In genomic region chr10:63795461-63795860, GRCh38 we compare ENCODE assay signal across 34 cellular contexts.
"Had no signal": no experiment of that assay in that cellular context is flagged by ENCODE, and none has a peak within 500 bp of the region (broad histone marks: within the 10 kb centered on the region; RNA-seq: fewer than 3 reads in every experiment).

No MANE protein-coding gene starts in this region.

- H3K27me3 Mint-ChIP-seq: activated naive CD4-positive, alpha-beta T cell treated with anti-CD3 and anti-CD28 coated beads, Interleukin-2, amount 10 ng/mL, durations not matched to agents 7 days and 5 days; activated naive CD4-positive, alpha-beta T cell treated with anti-CD3 and anti-CD28 coated beads, Interleukin-2, amount 50 U/mL, for 24 hours had no signal

- H3K9me3 Mint-ChIP-seq: activated CD4-positive, alpha-beta memory T cell treated with anti-CD3 and anti-CD28 coated beads, Interleukin-2, amount 10 ng/mL, durations not matched to agents 7 days and 5 days; activated CD4-positive, alpha-beta T cell treated with anti-CD3 and anti-CD28 coated beads, Interleukin-2, amount 10 ng/mL, durations not matched to agents 24 days and 14 days; activated naive CD4-positive, alpha-beta T cell treated with anti-CD3 and anti-CD28 coated beads, Interleukin-2, amount 10 ng/mL, durations not matched to agents 7 days and 5 days; activated naive CD8-positive, alpha-beta T cell treated with anti-CD3 and anti-CD28 coated beads, Interleukin-2, amount 10 ng/mL, durations not matched to agents 7 days and 5 days; activated naive CD8-positive, alpha-beta T cell treated with anti-CD3 and anti-CD28 coated beads, Interleukin-2, amount 50 U/mL, for 24 hours; activated T-helper 2 cell treated with anti-CD3 and anti-CD28 coated beads, Interferon-gamma antibody, Interleukin-2, Interleukin-4, amounts not matched to agents 10 μg/mL and 5 μg/mL and 100 μg/mL, durations not matched to agents 14 hours and 24 hours and 36 hours; central memory CD8-positive, alpha-beta T cell; T-helper 2 cell treated with Interferon-gamma antibody and Interleukin-4, amounts not matched to agents 5 μg/mL and 100 μg/mL, for 36 hours had no signal

- H3K36me3 ChIP-seq: ascending aorta, cardiac muscle cell had no signal

- H3K27me3 ChIP-seq: ascending aorta, cardiac muscle cell had no signal

- H3K4me3 Mint-ChIP-seq: activated B cell treated with CpG ODN at 0.5 μM for 24 hours; activated CD4-positive, alpha-beta memory T cell treated with anti-CD3 and anti-CD28 coated beads, Interleukin-2, amount 10 ng/mL, durations not matched to agents 7 days and 5 days; activated CD4-positive, alpha-beta T cell treated with anti-CD3 and anti-CD28 coated beads, Interleukin-2, amount 10 ng/mL, durations not matched to agents 24 days and 14 days; activated CD8-positive, alpha-beta memory T cell treated with anti-CD3 and anti-CD28 coated beads, Interleukin-2, amount 10 ng/mL, durations not matched to agents 7 days and 5 days; activated CD8-positive, alpha-beta T cell treated with anti-CD3 and anti-CD28 coated beads, Interleukin-2, amount 10 ng/mL, durations not matched to agents 7 days and 5 days; activated naive CD4-positive, alpha-beta T cell treated with anti-CD3 and anti-CD28 coated beads, Interleukin-2, amount 10 ng/mL, durations not matched to agents 7 days and 5 days; activated naive CD4-positive, alpha-beta T cell treated with anti-CD3 and anti-CD28 coated beads, Interleukin-2, amount 50 U/mL, for 24 hours; activated naive CD8-positive, alpha-beta T cell; activated naive CD8-positive, alpha-beta T cell treated with anti-CD3 and anti-CD28 coated beads, Interleukin-2, amount 10 ng/mL, durations not matched to agents 7 days and 5 days; activated naive CD8-positive, alpha-beta T cell treated with anti-CD3 and anti-CD28 coated beads, Interleukin-2, amount 50 U/mL, for 24 hours; activated T-cell treated with anti-CD3 and anti-CD28 coated beads, Interleukin-2, amount 50 U/mL, for 24 hours; brain; central memory CD8-positive, alpha-beta T cell; T-helper 2 cell treated with Interferon-gamma antibody and Interleukin-4, amounts not matched to agents 5 μg/mL and 100 μg/mL, for 36 hours had no signal

- ATAC-seq: activated CD8-positive, alpha-beta memory T cell treated with anti-CD3 and anti-CD28 coated beads, Interleukin-2, amount 10 ng/mL, durations not matched to agents 7 days and 5 days; activated CD8-positive, alpha-beta T cell treated with anti-CD3 and anti-CD28 coated beads, Interleukin-2, amount 10 ng/mL, durations not matched to agents 7 days and 5 days; activated naive CD8-positive, alpha-beta T cell treated with anti-CD3 and anti-CD28 coated beads, Interleukin-2, amount 50 U/mL, for 24 hours had no signal

- H3K4me1 Mint-ChIP-seq: activated B cell treated with CpG ODN at 0.5 μM for 24 hours; activated naive CD4-positive, alpha-beta T cell treated with anti-CD3 and anti-CD28 coated beads, Interleukin-2, amount 10 ng/mL, durations not matched to agents 7 days and 5 days; central memory CD8-positive, alpha-beta T cell had no signal

- DNase-seq: activated B cell treated with CpG ODN at 0.5 μM for 24 hours; activated CD4-positive, alpha-beta memory T cell treated with anti-CD3 and anti-CD28 coated beads, Interleukin-2, amount 10 ng/mL, durations not matched to agents 7 days and 5 days; activated CD4-positive, alpha-beta T cell treated with anti-CD3 and anti-CD28 coated beads for 4 hours; activated CD4-positive, alpha-beta T cell treated with anti-CD3 and anti-CD28 coated beads, Interleukin-2, amount 10 ng/mL, durations not matched to agents 24 days and 14 days; activated CD4-positive, alpha-beta T cell treated with anti-CD3 and anti-CD28 coated beads, Interleukin-2, amount 50 U/mL, for 1 hour; activated CD4-positive, alpha-beta T cell treated with anti-CD3 and anti-CD28 coated beads, Interleukin-2, amount 50 U/mL, for 4 hours; activated CD4-positive, CD25-positive, alpha-beta regulatory T cell treated with anti-CD3 and anti-CD28 coated beads, Interleukin-2, amount 50 U/mL, for 72 hours; activated CD8-positive, alpha-beta memory T cell treated with anti-CD3 and anti-CD28 coated beads for 24 hours; activated CD8-positive, alpha-beta memory T cell treated with anti-CD3 and anti-CD28 coated beads, Interleukin-2, amount 10 ng/mL, durations not matched to agents 7 days and 5 days; activated CD8-positive, alpha-beta memory T cell treated with anti-CD3 and anti-CD28 coated beads, Interleukin-2, amount 50 U/mL, for 48 hours; activated CD8-positive, alpha-beta T cell treated with anti-CD3 and anti-CD28 coated beads, Interleukin-2, amount 10 ng/mL, durations not matched to agents 7 days and 5 days; activated effector memory CD4-positive, alpha-beta T cell treated with Interleukin-2 at 50 U/mL for 16 hours; activated gamma-delta T cell; activated naive CD4-positive, alpha-beta T cell treated with anti-CD3 and anti-CD28 coated beads, Interleukin-2, amount 10 ng/mL, durations not matched to agents 7 days and 5 days; activated naive CD4-positive, alpha-beta T cell treated with Interleukin-2 at 50 U/mL for 16 hours; activated naive CD8-positive, alpha-beta T cell treated with anti-CD3 and anti-CD28 coated beads, Interleukin-2, amount 10 ng/mL, durations not matched to agents 7 days and 5 days; activated naive CD8-positive, alpha-beta T cell treated with anti-CD3 and anti-CD28 coated beads, Interleukin-2, amount 50 U/mL, for 24 hours; activated T-cell treated with anti-CD3 and anti-CD28 coated beads, Interleukin-2, amount 50 U/mL, for 24 hours; activated T-cell treated with anti-CD3 and anti-CD28 coated beads, Interleukin-2, amount 50 U/mL, for 48 hours; amygdala; anterior cingulate cortex; caudate nucleus; cerebellar nuclear complex; T-helper 2 cell; T-helper 9 cell had no signal

- H3K27ac Mint-ChIP-seq: activated B cell treated with CpG ODN at 0.5 μM for 24 hours; activated CD4-positive, alpha-beta memory T cell treated with anti-CD3 and anti-CD28 coated beads, Interleukin-2, amount 10 ng/mL, durations not matched to agents 7 days and 5 days; activated CD4-positive, alpha-beta T cell treated with anti-CD3 and anti-CD28 coated beads, Interleukin-2, amount 10 ng/mL, durations not matched to agents 24 days and 14 days; activated CD8-positive, alpha-beta memory T cell treated with anti-CD3 and anti-CD28 coated beads, Interleukin-2, amount 10 ng/mL, durations not matched to agents 7 days and 5 days; activated CD8-positive, alpha-beta T cell treated with anti-CD3 and anti-CD28 coated beads, Interleukin-2, amount 10 ng/mL, durations not matched to agents 7 days and 5 days; activated naive CD4-positive, alpha-beta T cell treated with anti-CD3 and anti-CD28 coated beads, Interleukin-2, amount 10 ng/mL, durations not matched to agents 7 days and 5 days; activated naive CD4-positive, alpha-beta T cell treated with anti-CD3 and anti-CD28 coated beads, Interleukin-2, amount 50 U/mL, for 24 hours; activated naive CD8-positive, alpha-beta T cell; activated naive CD8-positive, alpha-beta T cell treated with anti-CD3 and anti-CD28 coated beads, Interleukin-2, amount 10 ng/mL, durations not matched to agents 7 days and 5 days; activated naive CD8-positive, alpha-beta T cell treated with anti-CD3 and anti-CD28 coated beads, Interleukin-2, amount 50 U/mL, for 24 hours; activated T-cell treated with anti-CD3 and anti-CD28 coated beads, Interleukin-2, amount 50 U/mL, for 24 hours; activated T-helper 2 cell treated with anti-CD3 and anti-CD28 coated beads, Interferon-gamma antibody, Interleukin-2, Interleukin-4, amounts not matched to agents 10 μg/mL and 5 μg/mL and 100 μg/mL, durations not matched to agents 14 hours and 24 hours and 36 hours; brain; T-helper 2 cell treated with Interferon-gamma antibody and Interleukin-4, amounts not matched to agents 5 μg/mL and 100 μg/mL, for 36 hours had no signal

- H3K9me3 ChIP-seq: ascending aorta had no signal

- H3K27ac ChIP-seq: ascending aorta, cardiac muscle cell, VCaP had no signal

- H3K4me3 ChIP-seq: ascending aorta, cardiac muscle cell had no signal

- H3K36me3 Mint-ChIP-seq: activated CD8-positive, alpha-beta memory T cell treated with anti-CD3 and anti-CD28 coated beads, Interleukin-2, amount 10 ng/mL, durations not matched to agents 7 days and 5 days; activated naive CD4-positive, alpha-beta T cell treated with anti-CD3 and anti-CD28 coated beads, Interleukin-2, amount 10 ng/mL, durations not matched to agents 7 days and 5 days; activated naive CD8-positive, alpha-beta T cell; activated naive CD8-positive, alpha-beta T cell treated with anti-CD3 and anti-CD28 coated beads, Interleukin-2, amount 10 ng/mL, durations not matched to agents 7 days and 5 days; brain had no signal
